In genomic region chr7:17407229-17407628, GRCh38 we compare ENCODE assay signal across 2 cellular contexts.
TF ChIP-seq lines count a peak whose summit lies in the region.

No MANE protein-coding gene starts in this region.

TF ChIP-seq in K562, 482 proteins besides CTCF, POLR2A, EP300 and RAD21 (continued from another document):
- 0 out of 2 replicates have a peak, but pooled peaks have one; percentile 35 for TF ChIP-seq MAFG (tag; conservative IDR thresholded peaks at IDR 0.05)
- TF ChIP-seq ARID1B (IDR thresholded peaks at IDR 0.05) = no peak
TF ChIP-seq in K562: peak in this region for 2.

TF ChIP-seq in GM23338, 12 proteins besides CTCF, POLR2A, EP300 and RAD21:
- TF ChIP-seq REST (IDR thresholded peaks at IDR 0.05; ENCODE audit: unreplicated experiment) = no peak
- TF ChIP-seq ETS1 (IDR thresholded peaks at IDR 0.05) = no peak
- TF ChIP-seq NANOG (IDR thresholded peaks at IDR 0.05; ENCODE audit: borderline replicate concordance) = no peak
- no peak for TF ChIP-seq ZNF331 (CRISPR knock-in tag; IDR thresholded peaks at IDR 0.05; ENCODE audit: low read depth)
- no peak for TF ChIP-seq EZH2phosphoT487 (IDR thresholded peaks at IDR 0.05; ENCODE audit: unreplicated experiment)
- no peak for TF ChIP-seq JUNB (IDR thresholded peaks at IDR 0.05; ENCODE audit: unreplicated experiment)
- TF ChIP-seq POLR2AphosphoS5 (IDR thresholded peaks at IDR 0.05; ENCODE audit: low read depth) = no peak
- no peak for TF ChIP-seq STAT1 (IDR thresholded peaks at IDR 0.05; ENCODE audit: unreplicated experiment)
- TF ChIP-seq EZH2 (IDR thresholded peaks at IDR 0.05; ENCODE audit: low read depth, unreplicated experiment) = no peak
- no peak for TF ChIP-seq ZNF462 (CRISPR knock-in tag; IDR thresholded peaks at IDR 0.05)
- no peak for TF ChIP-seq ZNF114 (CRISPR knock-in tag; IDR thresholded peaks at IDR 0.05)
- no peak for TF ChIP-seq CREB1 (CRISPR knock-in tag; IDR thresholded peaks at IDR 0.05; ENCODE audit: low read depth)
